ENCODE assay signal across 22 cellular contexts in genomic region chr4:131526686-131527085, GRCh38.
"Had no signal": no experiment of that assay in that cellular context is flagged by ENCODE, and none has a peak within 500 bp of the region (broad histone marks: within the 10 kb centered on the region; RNA-seq: fewer than 3 reads in every experiment).

No MANE protein-coding gene starts in this region.

- H3K27me3 ChIP-seq: pancreas, right lobe of liver, testis, tibial nerve, upper lobe of right lung, vagina had no signal

- H3K4me1 Mint-ChIP-seq: endodermal cell; naive thymus-derived CD8-positive, alpha-beta T cell; neural crest cell; stimulated activated naive B cell treated with anti-CD40 and anti-IgM and Interleukin-4, amounts not matched to agents 10 μg/mL and 1 μg/mL and 100 μg/mL, for 72 hours; stimulated activated naive CD8-positive, alpha-beta T cell treated with anti-CD3 and anti-CD28 coated beads, Interleukin-15, amount 100 ng/mL, for 72 hours had no signal

- H3K36me3 Mint-ChIP-seq: naive thymus-derived CD8-positive, alpha-beta T cell; stimulated activated naive B cell treated with anti-CD40 and anti-IgM and Interleukin-4, amounts not matched to agents 10 μg/mL and 1 μg/mL and 100 μg/mL, for 72 hours had no signal

- H3K9me3 Mint-ChIP-seq: endodermal cell; neural crest cell; stimulated activated naive B cell treated with anti-CD40 and anti-IgM and Interleukin-4, amounts not matched to agents 10 μg/mL and 1 μg/mL and 100 μg/mL, for 72 hours had no signal

- H3K9me3 ChIP-seq: pancreas, right lobe of liver, testis, tibial nerve, upper lobe of right lung, vagina had no signal

- H3K4me3 Mint-ChIP-seq: endodermal cell; naive thymus-derived CD8-positive, alpha-beta T cell; neural crest cell; stimulated activated naive B cell treated with anti-CD40 and anti-IgM and Interleukin-4, amounts not matched to agents 10 μg/mL and 1 μg/mL and 100 μg/mL, for 72 hours; stimulated activated naive CD8-positive, alpha-beta T cell treated with anti-CD3 and anti-CD28 coated beads, Interleukin-15, amount 100 ng/mL, for 72 hours had no signal

- H3K27ac ChIP-seq: coronary artery, pancreas, right lobe of liver, testis, tibial nerve, upper lobe of right lung, vagina had no signal

- H3K27ac Mint-ChIP-seq: endodermal cell; naive thymus-derived CD8-positive, alpha-beta T cell; stimulated activated naive B cell treated with anti-CD40 and anti-IgM and Interleukin-4, amounts not matched to agents 10 μg/mL and 1 μg/mL and 100 μg/mL, for 72 hours; stimulated activated naive CD8-positive, alpha-beta T cell treated with anti-CD3 and anti-CD28 coated beads, Interleukin-15, amount 100 ng/mL, for 72 hours had no signal

- DNase-seq: cerebellar nuclear complex; effector CD4-positive, alpha-beta T cell; endodermal cell; erythroblast; glutamatergic neuron; left colon; mucosa of descending colon; naive thymus-derived CD8-positive, alpha-beta T cell; nucleus accumbens; pancreas; right lobe of liver; stimulated activated CD4-positive, alpha-beta T cell treated with anti-CD3 and anti-CD28 coated beads, Interleukin-2, amount 100 ng/mL, for 24 hours; stimulated activated CD4-positive, alpha-beta T cell treated with anti-CD3 and anti-CD28 coated beads, Interleukin-4, amount 100 ng/mL, for 4 hours; stimulated activated naive B cell treated with anti-CD40 and anti-IgM and Interleukin-4, amounts not matched to agents 10 μg/mL and 1 μg/mL and 100 μg/mL, for 72 hours; stimulated activated naive CD8-positive, alpha-beta T cell treated with anti-CD3 and anti-CD28 coated beads, Interleukin-15, amount 100 ng/mL, for 72 hours; testis; upper lobe of right lung had no signal

- H3K4me3 ChIP-seq: coronary artery, mucosa of descending colon, pancreas, right lobe of liver, testis, tibial nerve, upper lobe of right lung, vagina had no signal

- H3K27me3 Mint-ChIP-seq: naive thymus-derived CD8-positive, alpha-beta T cell; progenitor cell of endocrine pancreas; stimulated activated naive B cell treated with anti-CD40 and anti-IgM and Interleukin-4, amounts not matched to agents 10 μg/mL and 1 μg/mL and 100 μg/mL, for 72 hours; stimulated activated naive CD8-positive, alpha-beta T cell treated with anti-CD3 and anti-CD28 coated beads, Interleukin-15, amount 100 ng/mL, for 72 hours had no signal

- ATAC-seq: left colon; mucosa of descending colon; naive thymus-derived CD8-positive, alpha-beta T cell; pancreas; right lobe of liver; stimulated activated naive B cell treated with anti-CD40 and anti-IgM and Interleukin-4, amounts not matched to agents 10 μg/mL and 1 μg/mL and 100 μg/mL, for 72 hours; stimulated activated naive CD8-positive, alpha-beta T cell treated with anti-CD3 and anti-CD28 coated beads, Interleukin-15, amount 100 ng/mL, for 72 hours; upper lobe of right lung had no signal

- H3K4me1 ChIP-seq: pancreas, right lobe of liver, testis, tibial nerve, upper lobe of right lung, vagina had no signal

- H3K36me3 ChIP-seq: pancreas, right lobe of liver, tibial nerve, upper lobe of right lung, vagina had no signal
